ENCODE assay signal across 16 cellular contexts in the genomic region with DNA sequence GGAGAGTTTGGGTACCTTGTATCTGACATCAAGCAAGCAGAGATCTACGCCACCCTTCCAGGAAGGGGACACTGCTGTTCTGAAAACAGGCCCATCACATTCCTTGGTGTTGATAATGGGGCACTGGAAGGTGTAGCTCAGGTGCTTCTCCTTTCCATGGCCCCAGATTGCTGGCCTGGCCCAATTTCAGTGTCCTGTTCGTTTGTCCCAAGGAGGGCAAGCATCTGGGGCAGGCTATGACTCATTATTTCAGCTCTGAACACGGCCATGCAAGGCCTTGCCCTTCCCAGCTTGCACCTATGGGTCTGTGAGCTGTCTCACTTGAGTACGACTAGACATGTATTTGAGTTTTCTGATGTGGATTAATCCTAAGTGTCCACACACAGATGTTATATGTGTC.
DNase-seq lines count a peak whose midpoint lies in the region; ATAC-seq, FAIRE-seq and TF ChIP-seq lines count a peak whose summit lies in the region.
"Had no signal": no experiment of that assay in that cellular context is flagged by ENCODE, and none has a peak within 500 bp of the region (broad histone marks: within the 10 kb centered on the region; RNA-seq: fewer than 3 reads in every experiment).

No MANE protein-coding gene starts in this region.

- H3K4me3 ChIP-seq in heart left ventricle (no peak overlapping the region), ascending aorta (no peak overlapping the region), bronchial epithelial cell (ENCODE audit: low read depth, low read length) (no peak overlapping the region), right cardiac atrium (ENCODE audit: low read length) (no peak overlapping the region)

- H3K27ac ChIP-seq in heart left ventricle = peak overlapping the region in 9 of 12 donors; percentile 6 to 96 (median 81)
- peak overlapping the region; percentile 11 to 58 for H3K27ac ChIP-seq in ascending aorta
- H3K27ac ChIP-seq in right cardiac atrium (ENCODE audit: low read length) = peak overlapping the region; percentile 81
- H3K27ac ChIP-seq: 22Rv1, HL-60 had no signal

- intact Hi-C loops in heart left ventricle (cut with DNase I) (loop anchor here in 2 of 10 donors (10.0 kb wide), 2 partner anchors 66 to 176 kb away; no protein-coding TSS in a partner anchor), left ventricle myocardium superior (cut with micrococcal nuclease) (no loop called here), ascending aorta (cut with DNase I) (no loop called here), right cardiac atrium (cut with DNase I) (no loop called here)

- H3K4me1 ChIP-seq in heart left ventricle (peaks cover 0 to 55% (median 11%) of the 10 kb centered on the region in 12 donors), ascending aorta (peaks cover 0 to 19% of the 10 kb centered on the region in 2 donors), right cardiac atrium (ENCODE audit: control insufficient read depth, insufficient read depth, low read length) (peaks cover 3% of the 10 kb centered on the region)
- H3K4me1 ChIP-seq: Caco-2 had no signal

- no peak for TF ChIP-seq POLR2A in heart left ventricle (IDR thresholded peaks at IDR 0.05)

- H3K9me3 ChIP-seq in heart left ventricle (peaks cover 0 to 21% (median 0%) of the 10 kb centered on the region in 12 donors), ascending aorta (peaks cover 0 to 11% of the 10 kb centered on the region in 2 donors), right cardiac atrium (ENCODE audit: control insufficient read depth, low read length) (no peaks in the 10 kb centered on the region)
- H3K9me3 ChIP-seq: Caco-2 had no signal

- no peak for FAIRE-seq in bronchial epithelial cell (lab: Jason Lieb, UNC)

- H3K36me3 ChIP-seq in heart left ventricle (no peaks in the 10 kb centered on the region), ascending aorta (no peaks in the 10 kb centered on the region), bronchial epithelial cell (ENCODE audit: control insufficient read depth, insufficient read depth, low read length) (no peaks in the 10 kb centered on the region)

- WGBS in heart left ventricle, 4 donors = 54 to 77% (median 61%) methylated on average over 4 of the region's 4 CpGs
- 71% methylated on average over 4 of the region's 4 CpGs for WGBS in right cardiac atrium

- TF ChIP-seq CTCF in heart left ventricle (IDR thresholded peaks at IDR 0.05) = no peak
- TF ChIP-seq CTCF in ascending aorta (IDR thresholded peaks at IDR 0.05) = no peak
- TF ChIP-seq CTCF in bronchial epithelial cell (IDR thresholded peaks at IDR 0.05; ENCODE audit: insufficient read depth, low read length, severe bottlenecking) = no peak

- no peaks in the 10 kb centered on the region for H3K27me3 ChIP-seq in heart left ventricle
- no peaks in the 10 kb centered on the region for H3K27me3 ChIP-seq in ascending aorta
- no peaks in the 10 kb centered on the region for H3K27me3 ChIP-seq in bronchial epithelial cell (ENCODE audit: control insufficient read depth, insufficient read depth, low read length)
- H3K27me3 ChIP-seq in right cardiac atrium (ENCODE audit: control insufficient read depth, insufficient read depth) = no peaks in the 10 kb centered on the region

- DNase-seq in heart left ventricle (no peak), left ventricle myocardium superior (no peak), ascending aorta (ENCODE audit: low spot score in 2 of 2) (no peak), bronchial epithelial cell (ENCODE audit: low read depth) (peak; percentile 43), right cardiac atrium (no peak), NCI-H748 (lab: John Stamatoyannopoulos, UW; ENCODE audit: unreplicated experiment) (no peak), GM19238 (ENCODE audit: insufficient read length, low spot score) (no peak), retina (no peak)
- DNase-seq: Caco-2; CD8-positive, alpha-beta memory T cell; DND-41; GDM1; HCEC 1CT; HFFc6 had no signal

- ATAC-seq in heart left ventricle (no peak), left ventricle myocardium superior (no peak), right cardiac atrium (no peak)
